31 cellular contexts compared by ENCODE assay signal in the genomic region with DNA sequence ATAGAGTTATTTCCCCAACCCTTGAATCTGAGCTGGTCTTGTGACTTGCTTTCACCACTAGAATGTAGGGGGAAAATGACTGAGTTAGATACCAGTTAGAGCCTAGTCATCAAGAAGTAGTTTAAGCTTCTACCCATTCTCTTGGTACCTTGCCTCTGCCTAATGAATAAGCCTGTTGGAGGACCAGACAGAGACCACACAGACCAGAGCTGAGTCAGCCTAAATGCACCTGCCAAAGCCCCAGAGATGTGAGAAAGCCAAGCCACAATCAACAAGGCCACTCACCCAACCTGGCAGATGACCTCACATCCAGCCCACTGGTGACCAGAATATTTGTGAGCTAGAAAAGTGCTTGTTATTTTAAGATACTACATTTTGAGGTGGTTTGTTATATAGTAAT.
DNase-seq lines count a peak whose midpoint lies in the region; ATAC-seq, FAIRE-seq and TF ChIP-seq lines count a peak whose summit lies in the region.
"Had no signal": no experiment of that assay in that cellular context is flagged by ENCODE, and none has a peak within 500 bp of the region (broad histone marks: within the 10 kb centered on the region; RNA-seq: fewer than 3 reads in every experiment).

No MANE protein-coding gene starts in this region.

- TF ChIP-seq RAD21 in GM12878 (IDR thresholded peaks at IDR 0.05; ENCODE audit: insufficient read depth, low read depth, low read length) = no peak

- no peak overlapping the region for H3K4me3 Mint-ChIP-seq in MCF 10A (ENCODE audit: unreplicated experiment)
- H3K4me3 Mint-ChIP-seq: neural progenitor cell; stimulated activated naive CD8-positive, alpha-beta T cell treated with anti-CD3 and anti-CD28 coated beads, Interleukin-15, amount 100 ng/mL, for 72 hours had no signal

- H3K4me3 ChIP-seq in mammary epithelial cell (replicated peaks in 1 of 3; ENCODE audit: insufficient read depth in 1 of 3, low read depth in 2 of 3, low read length in 3 of 3) (no peak overlapping the region), MG63 (no peak overlapping the region), GM12878 (no peak overlapping the region), thyroid gland (replicated peaks in 1 of 3) (no peak overlapping the region), adrenal gland (no peak overlapping the region)
- H3K4me3 ChIP-seq: lung, neural progenitor cell, tibial nerve had no signal

- H3K27me3 ChIP-seq in mammary epithelial cell (ENCODE audit: insufficient read depth, low read length) = no peaks in the 10 kb centered on the region
- H3K27me3 ChIP-seq in MG63 = no peaks in the 10 kb centered on the region
- no peaks in the 10 kb centered on the region for H3K27me3 ChIP-seq in GM12878 (replicated peaks in 1 of 2; ENCODE audit: control insufficient read depth in 2 of 2, insufficient read depth in 2 of 2, low read length in 1 of 2)
- no peaks in the 10 kb centered on the region for H3K27me3 ChIP-seq in thyroid gland
- no peaks in the 10 kb centered on the region for H3K27me3 ChIP-seq in adrenal gland
- H3K27me3 ChIP-seq: neural progenitor cell, tibial nerve had no signal

- in situ Hi-C loops in mammary epithelial cell (cut with MboI; ENCODE audit: low sequenced_read_pairs in 2 of 2) = loop anchor here in 1 of 2 donors (10.0 kb wide), 1 partner anchor 222 kb away; no protein-coding TSS in a partner anchor
- in situ Hi-C loops in GM12878 (cut with MboI) = no loop called here

- H3K4me1 ChIP-seq in mammary epithelial cell (ENCODE audit: insufficient read depth, low read length) = peaks cover 6% of the 10 kb centered on the region
- H3K4me1 ChIP-seq in GM12878 (ENCODE audit: control insufficient read depth, insufficient read depth, low read length) = no peaks in the 10 kb centered on the region
- peaks cover 11 to 18% of the 10 kb centered on the region in 2 donors for H3K4me1 ChIP-seq in thyroid gland
- peaks cover 0 to 3% of the 10 kb centered on the region in 2 donors for H3K4me1 ChIP-seq in adrenal gland (replicated peaks in 1 of 2)

- H4K20me1 ChIP-seq in mammary epithelial cell (ENCODE audit: insufficient read depth, low read length) = no peaks in the 10 kb centered on the region
- no peaks in the 10 kb centered on the region for H4K20me1 ChIP-seq in GM12878 (ENCODE audit: control insufficient read depth, insufficient read depth)

- H2AFZ ChIP-seq in mammary epithelial cell (ENCODE audit: low read depth, low read length) (no peak overlapping the region), GM12878 (ENCODE audit: control insufficient read depth, low read depth, low read length) (no peak overlapping the region)
- H2AFZ ChIP-seq: neural progenitor cell had no signal

- dilution Hi-C loops in mammary epithelial cell (cut with HindIII; ENCODE audit: low sequenced_read_pairs) = no loop called here

- H3K4me2 ChIP-seq in mammary epithelial cell (ENCODE audit: insufficient read depth, low read depth, low read length) = no peak overlapping the region
- no peak overlapping the region for H3K4me2 ChIP-seq in GM12878 (ENCODE audit: control insufficient read depth, insufficient read depth)
- H3K4me2 ChIP-seq: neural progenitor cell had no signal

- ATAC-seq in GM12878 = peak; percentile 22; the same call in 1 of the 3 replicates
- ATAC-seq: sciatic nerve; SK-N-SH treated with all-trans-retinoic acid at 6 μM for 48 hours; stimulated activated naive CD8-positive, alpha-beta T cell treated with anti-CD3 and anti-CD28 coated beads, Interleukin-15, amount 100 ng/mL, for 72 hours had no signal

- no peaks in the 10 kb centered on the region for H3K36me3 Mint-ChIP-seq in MCF 10A (ENCODE audit: insufficient read depth, unreplicated experiment)
- H3K36me3 Mint-ChIP-seq: neural progenitor cell had no signal

- peaks cover 13% of the 10 kb centered on the region for H3K4me1 Mint-ChIP-seq in MCF 10A (ENCODE audit: insufficient read depth, unreplicated experiment)
- H3K4me1 Mint-ChIP-seq: stimulated activated naive CD8-positive, alpha-beta T cell treated with anti-CD3 and anti-CD28 coated beads, Interleukin-15, amount 100 ng/mL, for 72 hours had no signal

- no peaks in the 10 kb centered on the region for H3K27me3 Mint-ChIP-seq in MCF 10A (ENCODE audit: insufficient read depth, unreplicated experiment)

- H3K27ac ChIP-seq in mammary epithelial cell (ENCODE audit: insufficient read depth, low read depth, low read length) = no peak overlapping the region
- H3K27ac ChIP-seq in GM12878 (ENCODE audit: control insufficient read depth, insufficient read depth) = no peak overlapping the region
- no peak overlapping the region for H3K27ac ChIP-seq in thyroid gland
- H3K27ac ChIP-seq in adrenal gland = no peak overlapping the region
- H3K27ac ChIP-seq: C4-2B, neural progenitor cell, tibial nerve, WERI-Rb-1 had no signal

- FAIRE-seq in GM12878 (lab: Jason Lieb, UNC) = no peak
- FAIRE-seq in urothelium cell line (lab: Jason Lieb, UNC) = no peak
- FAIRE-seq: H1, HTR-8/SVneo had no signal

- SMC1A ChIA-PET in GM12878 (lab: Charles Lee; ENCODE audit: uncharacterized antibody, unreplicated experiment) = no interaction called here

- TF ChIP-seq CTCF in mammary epithelial cell (conservative IDR thresholded peaks at IDR 0.05 in 1 of 2, IDR thresholded peaks at IDR 0.05 in 1 of 2; ENCODE audit: extremely low read depth in 1 of 2, insufficient read depth in 1 of 2, low read depth in 1 of 2, low read length in 2 of 2) (no peak), MCF 10A (IDR thresholded peaks at IDR 0.05; ENCODE audit: unreplicated experiment) (no peak), GM12878 (IDR thresholded peaks at IDR 0.05 in 2 of 3, conservative IDR thresholded peaks at IDR 0.05 in 1 of 3; ENCODE audit: control insufficient read depth in 2 of 3, extremely low read depth in 1 of 3, insufficient read depth in 1 of 3, low read depth in 3 of 3, low read length in 3 of 3) (no peak), thyroid gland (IDR thresholded peaks at IDR 0.05) (no peak), adrenal gland (IDR thresholded peaks at IDR 0.05) (no peak)

- H3K9me3 ChIP-seq in mammary epithelial cell (replicated peaks; ENCODE audit: insufficient read depth, low read length) (no peaks in the 10 kb centered on the region), MG63 (no peaks in the 10 kb centered on the region), GM12878 (replicated peaks; ENCODE audit: control insufficient read depth, insufficient read depth, low read length) (no peaks in the 10 kb centered on the region), thyroid gland (no peaks in the 10 kb centered on the region), adrenal gland (replicated peaks in 1 of 3) (no peaks in the 10 kb centered on the region)
- H3K9me3 ChIP-seq: tibial nerve had no signal

- intact Hi-C loops in mammary epithelial cell (cut with micrococcal nuclease) = no loop called here
- intact Hi-C loops in MCF 10A (cut with micrococcal nuclease) = no loop called here
- intact Hi-C loops in GM12878 (cut with micrococcal nuclease; ENCODE audit: unreplicated experiment) = no loop called here
- intact Hi-C loops in thyroid gland (cut with DNase I) = no loop called here
- intact Hi-C loops in adrenal gland (cut with DNase I) = loop anchor here in 1 of 2 donors (10.0 kb wide), 1 partner anchor 252 kb away; no protein-coding TSS in a partner anchor

- H3K36me3 ChIP-seq in mammary epithelial cell (ENCODE audit: insufficient read depth, low read length) (no peaks in the 10 kb centered on the region), MG63 (no peaks in the 10 kb centered on the region), GM12878 (ENCODE audit: control insufficient read depth in 2 of 2, insufficient read depth in 2 of 2, low read length in 1 of 2) (no peaks in the 10 kb centered on the region), thyroid gland (no peaks in the 10 kb centered on the region), adrenal gland (replicated peaks in 1 of 2) (no peaks in the 10 kb centered on the region)
- H3K36me3 ChIP-seq: neural progenitor cell, tibial nerve, WERI-Rb-1 had no signal

- POLR2A ChIA-PET in MCF 10A (lab: Yijun Ruan, JAX) (no interaction called here), GM12878 (lab: Charles Lee) (no interaction called here)

- DNase-seq in mammary epithelial cell (peak; percentile 9), MCF 10A (ENCODE audit: unreplicated experiment) (no peak), MG63 (peak; percentile 32), GM12878 (ENCODE audit: low read depth, low spot score) (no peak), urothelium cell line (ENCODE audit: low spot score) (peak; percentile 36), thyroid gland (no peak), adrenal gland (no peak), CD1c-positive myeloid dendritic cell (ENCODE audit: extremely low spot score) (no peak)
- DNase-seq: activated naive CD4-positive, alpha-beta T cell treated with Interleukin-2 at 50 U/mL for 16 hours; activated T-cell treated with anti-CD3 and anti-CD28 coated beads, Interleukin-2, amount 50 U/mL, for 1 hour; Calu3; central memory CD4-positive, alpha-beta T cell; dermis blood vessel endothelial cell; EL; glutamatergic neuron; Karpas-422; kidney glomerular epithelial cell; NCI-H1092; NCI-H187 treated with DMSO at 0.1 percent for 48 hours; NCI-H69; stimulated activated CD4-positive, alpha-beta T cell treated with anti-CD3 and anti-CD28 coated beads, Interleukin-15, amount 100 ng/mL, for 24 hours; stimulated activated naive CD8-positive, alpha-beta T cell treated with anti-CD3 and anti-CD28 coated beads, Interleukin-15, amount 100 ng/mL, for 72 hours; WERI-Rb-1 had no signal

- H3K9me3 Mint-ChIP-seq in MCF 10A (ENCODE audit: unreplicated experiment) = no peaks in the 10 kb centered on the region
- H3K9me3 Mint-ChIP-seq: neural progenitor cell; stimulated activated naive CD8-positive, alpha-beta T cell treated with anti-CD3 and anti-CD28 coated beads, Interleukin-15, amount 100 ng/mL, for 72 hours had no signal

- H3K27ac Mint-ChIP-seq in MCF 10A (ENCODE audit: low read depth, unreplicated experiment) = no peak overlapping the region
- H3K27ac Mint-ChIP-seq: neural progenitor cell; stimulated activated naive CD8-positive, alpha-beta T cell treated with anti-CD3 and anti-CD28 coated beads, Interleukin-15, amount 100 ng/mL, for 72 hours had no signal

- H3K9ac ChIP-seq in mammary epithelial cell (ENCODE audit: insufficient read depth, low read length) (no peak overlapping the region), GM12878 (ENCODE audit: control insufficient read depth, insufficient read depth, low read length) (no peak overlapping the region)
- H3K9ac ChIP-seq: neural progenitor cell had no signal

- RAD21 ChIA-PET in GM12878 (lab: Charles Lee; ENCODE audit: unreplicated experiment) = no interaction called here

- CTCF ChIA-PET in mammary epithelial cell (lab: Charles Lee; ENCODE audit: low non-redundant PET) (no interaction called here), MCF 10A (lab: Yijun Ruan, JAX) (interaction anchor here (0.6 to 3.3 kb wide), 5 partner anchors 12 to 600 kb away, joined by 3 to 8 read pairs (median 6); no protein-coding TSS in a partner anchor), GM12878 (lab: Yijun Ruan, JAX) (interaction anchor here (0.6 kb wide), 1 partner anchor 504 kb away, joined by 3 read pairs; no protein-coding TSS in a partner anchor)

- TF ChIP-seq POLR2A in GM12878 (IDR thresholded peaks at IDR 0.05; ENCODE audit: low read depth, low read length) (no peak), thyroid gland (IDR thresholded peaks at IDR 0.05) (no peak), adrenal gland (IDR thresholded peaks at IDR 0.05) (no peak)

- BruUV-seq in mammary epithelial cell (replicated peaks; lab: Mats Ljungman, UMichigan) (no TSS peak), MCF 10A (replicated peaks; lab: Mats Ljungman, UMichigan) (no TSS peak), GM12878 (replicated peaks; lab: Mats Ljungman, UMichigan) (no TSS peak)

- no peak for TF ChIP-seq EP300 in GM12878 (IDR thresholded peaks at IDR 0.05; ENCODE audit: borderline replicate concordance in 1 of 2, control insufficient read depth in 1 of 2, low read depth in 2 of 2, low read length in 2 of 2)

- H3K79me2 ChIP-seq in mammary epithelial cell (ENCODE audit: insufficient read depth, low read length) (no peaks in the 10 kb centered on the region), GM12878 (ENCODE audit: control insufficient read depth, insufficient read depth, low read length) (no peaks in the 10 kb centered on the region)

Comparison
In these comparisons a context has a peak if more than half of its experiments do, and no peak if none do; other contexts are left out.
1. DNase-seq: peak in mammary epithelial cell (single experiment), MG63 (single experiment) and urothelium cell line (single experiment); none in MCF 10A (single experiment), GM12878 (single experiment), thyroid gland (0 of 2), adrenal gland (0 of 7) and CD1c-positive myeloid dendritic cell (single experiment).